ENCODE assay signal across 10 cellular contexts in genomic region chr19:50135856-50136602, GRCh38. TPM values are rescaled to one million over a fixed set of nuclear protein-coding genes. Genes with fewer than 3 reads are reported as not detected.
DNase-seq lines count a peak whose midpoint lies in the region; ATAC-seq and TF ChIP-seq lines count a peak whose summit lies in the region.
"Not testable (repeated sequence)": the region's sequence is repeated elsewhere in the genome, so short reads cannot be mapped to it uniquely, and the experiment has no call there.
"Had no signal": no experiment of that assay in that cellular context is flagged by ENCODE, and none has a peak within 500 bp of the region (broad histone marks: within the 10 kb centered on the region; RNA-seq: fewer than 3 reads in every experiment).

No MANE protein-coding gene starts in this region.

- not testable (repeated sequence) for H3K79me2 ChIP-seq in Loucy (ENCODE audit: insufficient read depth, low read length)

- H3K27me3 ChIP-seq in AG04450 (ENCODE audit: control insufficient read depth, insufficient read depth, low read length); Loucy (ENCODE audit: insufficient read depth, low read length, poor library complexity, severe bottlenecking): not testable (repeated sequence)
- peaks cover 14 to 30% of the 10 kb centered on the region in 2 donors for H3K27me3 ChIP-seq in left lung

- H3K4me3 Mint-ChIP-seq in neural crest cell, type B pancreatic cell: not testable (repeated sequence)

- H3K27me3 Mint-ChIP-seq in neural crest cell (ENCODE audit: low read depth); type B pancreatic cell: not testable (repeated sequence)

- 0 out of 2 replicates have a peak, but pooled peaks have one; percentile 3 for TF ChIP-seq CTCF in AG04450 (IDR thresholded peaks at IDR 0.05; ENCODE audit: low read depth, low read length)
- not testable (repeated sequence) for TF ChIP-seq CTCF in Loucy (conservative IDR thresholded peaks at IDR 0.05; ENCODE audit: low read length); left lung (IDR thresholded peaks at IDR 0.05); neural crest cell (conservative IDR thresholded peaks at IDR 0.05); type B pancreatic cell (conservative IDR thresholded peaks at IDR 0.05)

- H3K27ac Mint-ChIP-seq in neural crest cell (ENCODE audit: unreplicated experiment); type B pancreatic cell: not testable (repeated sequence)

- H3K9me3 ChIP-seq in AG04450 (ENCODE audit: control insufficient read depth, insufficient read depth, low read length); Loucy (ENCODE audit: insufficient read depth, low read depth, low read length); left lung: not testable (repeated sequence)

- not testable (repeated sequence) for H3K4me1 Mint-ChIP-seq in neural crest cell; type B pancreatic cell (ENCODE audit: unreplicated experiment)

- H3K4me3 ChIP-seq in AG04450 (ENCODE audit: low read depth, low read length); Loucy (ENCODE audit: low read length, poor library complexity, severe bottlenecking); left lung: not testable (repeated sequence)

- CTCF ChIA-PET in AG04450 (lab: Charles Lee): interaction anchor here (0.8 to 1.6 kb wide), 8 partner anchors 11 to 273 kb away, joined by 3 to 28 read pairs (median 3); no protein-coding TSS in a partner anchor

- not testable (repeated sequence) for ATAC-seq in SK-N-SH treated with all-trans-retinoic acid at 6 μM for 48 hours, left lung

- H3K9ac ChIP-seq in Loucy (ENCODE audit: low read depth, low read length, poor library complexity, severe bottlenecking): not testable (repeated sequence)

- H3K4me1 ChIP-seq in Loucy (ENCODE audit: insufficient read depth, low read length, poor library complexity, severe bottlenecking); left lung: not testable (repeated sequence)

- not testable (repeated sequence) for DNase-seq in AG04450 (ENCODE audit: low read depth, low spot score)
- DNase-seq in activated effector memory CD4-positive, alpha-beta T cell treated with anti-CD3 and anti-CD28 coated beads, Interleukin-2, amount 50 U/mL, for 16 hours: peak; percentile 65
- DNase-seq in fibroblast of peridontal ligament (ENCODE audit: extremely low read depth) (peak; percentile 2), left lung (peak; percentile 39 to 71), neural crest cell (ENCODE audit: low read depth, low spot score) (peak; percentile 18), type B pancreatic cell (ENCODE audit: extremely low spot score, unreplicated experiment) (peak; percentile 75)

- H3K9me2 ChIP-seq in Loucy (replicated peaks; ENCODE audit: low read depth, low read length): not testable (repeated sequence)

- intact Hi-C loops in left lung (cut with DNase I): not testable (repeated sequence)

- not testable (repeated sequence) for H3K36me3 ChIP-seq in Loucy (ENCODE audit: insufficient read depth, low read length); left lung

- H4K20me1 ChIP-seq in Loucy (ENCODE audit: insufficient read depth, low read length, poor library complexity, severe bottlenecking): not testable (repeated sequence)

- H3K4me2 ChIP-seq in Loucy (ENCODE audit: low read depth, low read length, poor library complexity, severe bottlenecking): not testable (repeated sequence)

- not testable (repeated sequence) for H3F3A ChIP-seq in Loucy (ENCODE audit: low read depth)

- POLR2A ChIA-PET in AG04450 (lab: Yijun Ruan, JAX): not testable (repeated sequence)

- H2AFZ ChIP-seq in Loucy (ENCODE audit: low read length): peak overlapping the region; percentile 73; the same call in 1 of the 2 replicates

- H3K9me3 Mint-ChIP-seq in neural crest cell, type B pancreatic cell: not testable (repeated sequence)

- not testable (repeated sequence) for H3K27ac ChIP-seq in AG04450 (ENCODE audit: low read depth, low read length); left lung

- H3K36me3 Mint-ChIP-seq in neural crest cell (ENCODE audit: low read depth); type B pancreatic cell: not testable (repeated sequence)

TF ChIP-seq in SK-N-SH treated with all-trans-retinoic acid at 6 μM for 48 hours, 23 proteins besides CTCF, POLR2A, EP300 and RAD21:
- 0 out of 2 replicates have a peak, but pooled peaks have one; percentile 34 for TF ChIP-seq ARNTL (CRISPR knock-in tag; IDR thresholded peaks at IDR 0.05; ENCODE audit: borderline replicate concordance, low read depth)
TF ChIP-seq in SK-N-SH treated with all-trans-retinoic acid at 6 μM for 48 hours: peak in this region for 1; not testable (repeated sequence) for 22.

RNA-seq across cellular contexts. Expression of gene IZUMO2, which starts 27.1 kb away (rescaled TPM):
- polyA plus RNA-seq in AG04450 (2011; rRNA removed): not detected in 2 replicates
- polyA minus RNA-seq in AG04450 (2011; rRNA and poly(A)+ RNA removed): not detected in 2 replicates
- total RNA-seq in left lung (not detected), neural crest cell (not detected in 2 replicates), type B pancreatic cell (ENCODE audit: low replicate concordance) (not detected in 2 replicates)
- total RNA-seq: A673; CD4-positive, alpha-beta T cell had no signal
